Comparison of ENCODE assay signal across 13 cellular contexts in the genomic region with DNA sequence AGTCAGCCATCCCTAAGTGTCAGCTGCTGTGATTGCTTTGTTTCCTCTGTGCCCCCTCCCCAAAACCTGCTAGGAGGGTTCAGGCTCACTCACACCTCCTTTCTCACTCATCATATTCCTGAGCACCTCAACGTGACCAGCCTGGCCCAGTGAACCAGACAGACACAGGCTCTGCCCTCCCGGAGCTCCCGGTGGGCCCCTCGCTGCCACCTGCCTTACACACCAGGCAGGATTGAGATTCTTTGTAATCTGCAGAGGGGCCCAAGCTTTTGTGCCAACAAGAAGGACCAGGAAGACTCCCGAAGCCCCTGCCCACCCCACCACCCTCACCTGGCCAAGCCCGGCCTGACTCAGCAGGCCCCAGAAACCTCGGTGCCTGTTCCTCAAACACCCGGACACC.
A peak's percentile ranks its signal among the peaks of the same experiment; 100 is the strongest.
DNase-seq lines count a peak whose midpoint lies in the region; ATAC-seq and TF ChIP-seq lines count a peak whose summit lies in the region.
"Had no signal": no experiment of that assay in that cellular context is flagged by ENCODE, and none has a peak within 500 bp of the region (broad histone marks: within the 10 kb centered on the region; RNA-seq: fewer than 3 reads in every experiment).

No MANE protein-coding gene starts in this region.

- no peak overlapping the region for H3K27ac ChIP-seq in BLaER1
- H3K27ac ChIP-seq in C4-2B: peak overlapping the region; percentile 8; the same call in 1 of the 2 replicates
- peak overlapping the region in 3 of 4 donors; percentile 30 to 48 (median 39) for H3K27ac ChIP-seq in body of pancreas
- no peak overlapping the region for H3K27ac ChIP-seq in upper lobe of left lung

- TF ChIP-seq CTCF in C4-2B (conservative IDR thresholded peaks at IDR 0.05) (no peak), body of pancreas (IDR thresholded peaks at IDR 0.05) (no peak), upper lobe of left lung (IDR thresholded peaks at IDR 0.05) (no peak)

- DNase-seq in body of pancreas (no peak), posterior vena cava (ENCODE audit: low spot score) (peak; percentile 59), HEK293T (ENCODE audit: extremely low spot score) (no peak), NCI-H1105 (lab: John Stamatoyannopoulos, UW) (no peak), upper lobe of left lung (no peak)
- DNase-seq: ACHN; Calu3; CD8-positive, alpha-beta T cell; GF-D8 had no signal

- no peak overlapping the region for H3K9ac ChIP-seq in BLaER1

- no peak for ATAC-seq in body of pancreas
- ATAC-seq in upper lobe of left lung (ENCODE audit: low FRiP score in 2 of 2): no peak
- ATAC-seq: CD8-positive, alpha-beta T cell; GM23338; HCT116 had no signal

- no peaks in the 10 kb centered on the region for H4K20me1 ChIP-seq in BLaER1

- TF ChIP-seq EP300 in upper lobe of left lung (IDR thresholded peaks at IDR 0.05): no peak

- TF ChIP-seq POLR2A in body of pancreas (IDR thresholded peaks at IDR 0.05) (no peak), upper lobe of left lung (IDR thresholded peaks at IDR 0.05) (no peak)

- CTCF ChIA-PET in HEK293T (lab: Yijun Ruan, JAX): no interaction called here

- H3K4me3 ChIP-seq in BLaER1 (no peak overlapping the region), body of pancreas (no peak overlapping the region), upper lobe of left lung (no peak overlapping the region)
- H3K4me3 ChIP-seq: GM23338 had no signal

- H3K9me3 ChIP-seq in BLaER1: peaks cover 20% of the 10 kb centered on the region
- H3K9me3 ChIP-seq in body of pancreas: no peaks in the 10 kb centered on the region
- peaks cover 0 to 8% (median 0%) of the 10 kb centered on the region in 4 donors for H3K9me3 ChIP-seq in upper lobe of left lung

- H3K4me1 ChIP-seq in BLaER1: peaks cover 58% of the 10 kb centered on the region
- H3K4me1 ChIP-seq in body of pancreas: peaks cover 22% of the 10 kb centered on the region
- no peaks in the 10 kb centered on the region for H3K4me1 ChIP-seq in upper lobe of left lung

- peak overlapping the region; percentile 26 for H3K4me2 ChIP-seq in BLaER1
- H3K4me2 ChIP-seq: GM23338 had no signal

- intact Hi-C loops in body of pancreas (cut with DNase I): loop anchor here (5.0 kb wide), 1 partner anchor 487 kb away; no protein-coding TSS in a partner anchor
- intact Hi-C loops in posterior vena cava (cut with DNase I): loop anchor here (5.0 kb wide), 1 partner anchor 487 kb away; no protein-coding TSS in a partner anchor

- WGBS in body of pancreas, 2 donors: 71 to 93% methylated on average over 5 to 8 of the region's 8 CpGs
- 84 to 89% methylated on average over 4 to 8 of the region's 8 CpGs for WGBS in upper lobe of left lung, 2 donors

- H3K36me3 ChIP-seq in BLaER1 (no peaks in the 10 kb centered on the region), body of pancreas (replicated peaks in 1 of 2; ENCODE audit: insufficient read depth in 1 of 2, low read depth in 2 of 2) (no peaks in the 10 kb centered on the region), upper lobe of left lung (no peaks in the 10 kb centered on the region)

- H3K27me3 ChIP-seq in BLaER1 (no peaks in the 10 kb centered on the region), body of pancreas (no peaks in the 10 kb centered on the region), upper lobe of left lung (no peaks in the 10 kb centered on the region)

- POLR2A ChIA-PET in HEK293T (lab: Yijun Ruan, JAX): no interaction called here

TF ChIP-seq in HEK293T, 16 proteins besides CTCF, POLR2A, EP300 and RAD21:
- TF ChIP-seq, protein P1, sequence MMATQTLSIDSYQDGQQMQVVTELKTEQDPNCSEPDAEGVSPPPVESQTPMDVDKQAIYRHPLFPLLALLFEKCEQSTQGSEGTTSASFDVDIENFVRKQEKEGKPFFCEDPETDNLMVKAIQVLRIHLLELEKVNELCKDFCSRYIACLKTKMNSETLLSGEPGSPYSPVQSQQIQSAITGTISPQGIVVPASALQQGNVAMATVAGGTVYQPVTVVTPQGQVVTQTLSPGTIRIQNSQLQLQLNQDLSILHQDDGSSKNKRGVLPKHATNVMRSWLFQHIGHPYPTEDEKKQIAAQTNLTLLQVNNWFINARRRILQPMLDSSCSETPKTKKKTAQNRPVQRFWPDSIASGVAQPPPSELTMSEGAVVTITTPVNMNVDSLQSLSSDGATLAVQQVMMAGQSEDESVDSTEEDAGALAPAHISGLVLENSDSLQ (IDR thresholded peaks at IDR 0.05): no peak
- no peak for TF ChIP-seq FOXK2 (IDR thresholded peaks at IDR 0.05)
- no peak for TF ChIP-seq HDGF (IDR thresholded peaks at IDR 0.05; ENCODE audit: borderline replicate concordance)
- no peak for TF ChIP-seq FOXM1 (IDR thresholded peaks at IDR 0.05; ENCODE audit: borderline replicate concordance)
- no peak for TF ChIP-seq LEF1 (IDR thresholded peaks at IDR 0.05; ENCODE audit: borderline replicate concordance)
- no peak for TF ChIP-seq BHLHE40 (IDR thresholded peaks at IDR 0.05; ENCODE audit: borderline replicate concordance)
- no peak for TF ChIP-seq TARDBP (IDR thresholded peaks at IDR 0.05)
- TF ChIP-seq SP1 (IDR thresholded peaks at IDR 0.05): no peak
- TF ChIP-seq CTBP1 (IDR thresholded peaks at IDR 0.05; ENCODE audit: borderline replicate concordance): no peak
- TF ChIP-seq FOXA1 (IDR thresholded peaks at IDR 0.05): no peak
- no peak for TF ChIP-seq SUZ12 (IDR thresholded peaks at IDR 0.05)
- no peak for TF ChIP-seq L3MBTL2 (conservative IDR thresholded peaks at IDR 0.05)
- no peak for TF ChIP-seq ZNF384 (IDR thresholded peaks at IDR 0.05)

Comparison
In these comparisons a context has a peak if more than half of its experiments do, and no peak if none do; other contexts are left out.
1. H3K27ac ChIP-seq: peak in C4-2B (single experiment) and body of pancreas (3 of 4); none in BLaER1 (single experiment) and upper lobe of left lung (0 of 4).